In the genomic region with DNA sequence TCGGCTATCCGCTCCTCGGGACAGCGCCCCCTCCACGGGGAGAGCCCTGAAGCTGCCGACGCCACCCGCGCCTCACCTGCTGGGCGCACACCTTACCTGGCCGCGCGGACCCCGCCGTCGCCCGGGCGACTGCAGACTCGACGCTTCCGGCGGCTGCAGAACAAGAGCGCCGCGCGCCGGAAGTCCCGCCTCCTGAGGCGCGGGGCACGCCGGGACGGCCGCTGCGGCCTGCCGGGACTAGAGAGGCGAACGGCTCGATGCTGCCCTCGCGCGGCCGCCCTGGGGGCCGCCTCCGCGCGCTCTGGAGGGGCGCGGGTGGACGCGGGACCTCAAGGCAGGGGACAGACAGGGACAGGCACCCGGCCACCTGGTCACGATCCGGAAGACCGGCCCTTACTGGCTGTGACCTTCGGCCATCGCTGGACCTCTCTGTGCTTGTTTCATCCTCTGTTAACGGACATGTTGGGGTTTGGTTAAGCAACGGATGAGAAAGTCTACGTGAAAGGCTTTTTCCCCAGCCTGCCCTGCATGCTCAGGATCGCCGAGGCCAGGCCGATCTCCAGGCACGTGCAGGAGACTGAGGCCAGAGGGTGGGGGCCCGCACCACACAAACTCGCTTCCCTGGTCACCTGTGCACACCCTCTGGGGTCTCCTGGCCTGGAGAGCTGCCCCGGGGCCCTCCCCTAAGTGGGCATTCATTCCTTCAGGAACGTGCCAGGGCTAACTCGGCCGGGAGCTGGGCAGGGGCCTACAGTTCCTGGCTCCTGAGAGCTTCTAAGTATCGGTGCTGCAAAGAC, we compare ENCODE assay signal across 8 cellular contexts. TPM values are rescaled to one million over a fixed set of nuclear protein-coding genes. Genes with fewer than 3 reads are reported as not detected.
DNase-seq lines count a peak whose midpoint lies in the region; ATAC-seq, FAIRE-seq and TF ChIP-seq lines count a peak whose summit lies in the region.

A gene with protein sequence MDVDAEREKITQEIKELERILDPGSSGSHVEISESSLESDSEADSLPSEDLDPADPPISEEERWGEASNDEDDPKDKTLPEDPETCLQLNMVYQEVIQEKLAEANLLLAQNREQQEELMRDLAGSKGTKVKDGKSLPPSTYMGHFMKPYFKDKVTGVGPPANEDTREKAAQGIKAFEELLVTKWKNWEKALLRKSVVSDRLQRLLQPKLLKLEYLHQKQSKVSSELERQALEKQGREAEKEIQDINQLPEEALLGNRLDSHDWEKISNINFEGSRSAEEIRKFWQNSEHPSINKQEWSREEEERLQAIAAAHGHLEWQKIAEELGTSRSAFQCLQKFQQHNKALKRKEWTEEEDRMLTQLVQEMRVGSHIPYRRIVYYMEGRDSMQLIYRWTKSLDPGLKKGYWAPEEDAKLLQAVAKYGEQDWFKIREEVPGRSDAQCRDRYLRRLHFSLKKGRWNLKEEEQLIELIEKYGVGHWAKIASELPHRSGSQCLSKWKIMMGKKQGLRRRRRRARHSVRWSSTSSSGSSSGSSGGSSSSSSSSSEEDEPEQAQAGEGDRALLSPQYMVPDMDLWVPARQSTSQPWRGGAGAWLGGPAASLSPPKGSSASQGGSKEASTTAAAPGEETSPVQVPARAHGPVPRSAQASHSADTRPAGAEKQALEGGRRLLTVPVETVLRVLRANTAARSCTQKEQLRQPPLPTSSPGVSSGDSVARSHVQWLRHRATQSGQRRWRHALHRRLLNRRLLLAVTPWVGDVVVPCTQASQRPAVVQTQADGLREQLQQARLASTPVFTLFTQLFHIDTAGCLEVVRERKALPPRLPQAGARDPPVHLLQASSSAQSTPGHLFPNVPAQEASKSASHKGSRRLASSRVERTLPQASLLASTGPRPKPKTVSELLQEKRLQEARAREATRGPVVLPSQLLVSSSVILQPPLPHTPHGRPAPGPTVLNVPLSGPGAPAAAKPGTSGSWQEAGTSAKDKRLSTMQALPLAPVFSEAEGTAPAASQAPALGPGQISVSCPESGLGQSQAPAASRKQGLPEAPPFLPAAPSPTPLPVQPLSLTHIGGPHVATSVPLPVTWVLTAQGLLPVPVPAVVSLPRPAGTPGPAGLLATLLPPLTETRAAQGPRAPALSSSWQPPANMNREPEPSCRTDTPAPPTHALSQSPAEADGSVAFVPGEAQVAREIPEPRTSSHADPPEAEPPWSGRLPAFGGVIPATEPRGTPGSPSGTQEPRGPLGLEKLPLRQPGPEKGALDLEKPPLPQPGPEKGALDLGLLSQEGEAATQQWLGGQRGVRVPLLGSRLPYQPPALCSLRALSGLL (N-terminal part only) (minus strand): TSS at position 133 of the 797 bp plus-strand sequence. CDS start 1,742 bp downstream, outside the sequence.

- in situ Hi-C loops in KBM-7 (cut with MboI; ENCODE audit: low pct_unique_long_range_greater_than_20kb, low sequenced_read_pairs): no loop called here

- no peaks in the 10 kb centered on the region for H3K27me3 Mint-ChIP-seq in naive thymus-derived CD8-positive, alpha-beta T cell
- no peaks in the 10 kb centered on the region for H3K27me3 Mint-ChIP-seq in stimulated activated memory B cell treated with anti-CD40 and anti-IgM and Interleukin-4, amounts not matched to agents 10 μg/mL and 1 μg/mL and 100 μg/mL, for 72 hours

- peaks cover 27 to 58% (median 45%) of the 10 kb centered on the region in 4 donors for H3K4me1 Mint-ChIP-seq in naive thymus-derived CD8-positive, alpha-beta T cell
- H3K4me1 Mint-ChIP-seq in stimulated activated memory B cell treated with anti-CD40 and anti-IgM and Interleukin-4, amounts not matched to agents 10 μg/mL and 1 μg/mL and 100 μg/mL, for 72 hours: peaks cover 60% of the 10 kb centered on the region

- H3K27ac Mint-ChIP-seq in naive thymus-derived CD8-positive, alpha-beta T cell: peak within 1 kb of the TSS in 9 of 10 donors; percentile 27 to 89 (median 73)
- H3K27ac Mint-ChIP-seq in stimulated activated memory B cell treated with anti-CD40 and anti-IgM and Interleukin-4, amounts not matched to agents 10 μg/mL and 1 μg/mL and 100 μg/mL, for 72 hours: peak within 1 kb of the TSS; percentile 80

- H3K4me3 Mint-ChIP-seq in naive thymus-derived CD8-positive, alpha-beta T cell: peak within 1 kb of the TSS; percentile 75 to 91 (median 82)
- H3K4me3 Mint-ChIP-seq in stimulated activated memory B cell treated with anti-CD40 and anti-IgM and Interleukin-4, amounts not matched to agents 10 μg/mL and 1 μg/mL and 100 μg/mL, for 72 hours: peak within 1 kb of the TSS; percentile 84

- FAIRE-seq in D721Med (lab: Jason Lieb, UNC): no peak

- H3K9me3 Mint-ChIP-seq in naive thymus-derived CD8-positive, alpha-beta T cell: no peaks in the 10 kb centered on the region
- H3K9me3 Mint-ChIP-seq in stimulated activated memory B cell treated with anti-CD40 and anti-IgM and Interleukin-4, amounts not matched to agents 10 μg/mL and 1 μg/mL and 100 μg/mL, for 72 hours: no peaks in the 10 kb centered on the region

- ATAC-seq in GM21526 (IDR thresholded peaks at IDR 0.05; ENCODE audit: low FRiP score, unreplicated experiment): peak; percentile 66
- peak; percentile 68 to 74 for ATAC-seq in naive thymus-derived CD8-positive, alpha-beta T cell
- peak; percentile 86 for ATAC-seq in stimulated activated memory B cell treated with anti-CD40 and anti-IgM and Interleukin-4, amounts not matched to agents 10 μg/mL and 1 μg/mL and 100 μg/mL, for 72 hours

- peaks cover 0 to 23% (median 3%) of the 10 kb centered on the region in 3 donors for H3K36me3 Mint-ChIP-seq in naive thymus-derived CD8-positive, alpha-beta T cell
- H3K36me3 Mint-ChIP-seq in stimulated activated memory B cell treated with anti-CD40 and anti-IgM and Interleukin-4, amounts not matched to agents 10 μg/mL and 1 μg/mL and 100 μg/mL, for 72 hours: peaks cover 27% of the 10 kb centered on the region

- peak; percentile 68 for TF ChIP-seq CTCF in D721Med (IDR thresholded peaks at IDR 0.05; ENCODE audit: insufficient read depth, missing control alignments)

- DNase-seq in D721Med (ENCODE audit: insufficient read length, low spot score): peak; percentile 93
- peak; percentile 88 for DNase-seq in KBM-7
- peak; percentile 95 for DNase-seq in RKO (ENCODE audit: low spot score)
- peak; percentile 82 for DNase-seq in activated T-helper 1 cell treated with Interleukin-2 at 50 U/mL for 16 hours (ENCODE audit: low read depth)
- peak; percentile 69 for DNase-seq in fibroblast of peridontal ligament (ENCODE audit: extremely low read depth)
- peak; percentile 76 to 93 (median 84) for DNase-seq in naive thymus-derived CD8-positive, alpha-beta T cell

- POLR2A ChIA-PET in naive thymus-derived CD8-positive, alpha-beta T cell (lab: Charles Lee): interaction anchor here (0.6 to 5.7 kb wide), 6 partner anchors 9 to 80 kb away, joined by 3 to 34 read pairs (median 3); a partner anchor contains a TSS

RNA-seq across cellular contexts. Expression of the gene that starts here (rescaled TPM):
- total RNA-seq in naive thymus-derived CD8-positive, alpha-beta T cell: 10 to 100 TPM; 13.7 to 15.6 TPM
- 1 to 10 TPM in 2 of 3 donors, under 1 TPM in 1; 0.90 to 2.0 (median 1.3) TPM for polyA plus RNA-seq in naive thymus-derived CD8-positive, alpha-beta T cell

Comparison
In these comparisons a context has a peak if more than half of its experiments do, and no peak if none do; other contexts are left out.
1. Peak in every context shown above with its lines: DNase-seq and ATAC-seq.